Comparison of ENCODE assay signal across 15 cellular contexts in the genomic region with DNA sequence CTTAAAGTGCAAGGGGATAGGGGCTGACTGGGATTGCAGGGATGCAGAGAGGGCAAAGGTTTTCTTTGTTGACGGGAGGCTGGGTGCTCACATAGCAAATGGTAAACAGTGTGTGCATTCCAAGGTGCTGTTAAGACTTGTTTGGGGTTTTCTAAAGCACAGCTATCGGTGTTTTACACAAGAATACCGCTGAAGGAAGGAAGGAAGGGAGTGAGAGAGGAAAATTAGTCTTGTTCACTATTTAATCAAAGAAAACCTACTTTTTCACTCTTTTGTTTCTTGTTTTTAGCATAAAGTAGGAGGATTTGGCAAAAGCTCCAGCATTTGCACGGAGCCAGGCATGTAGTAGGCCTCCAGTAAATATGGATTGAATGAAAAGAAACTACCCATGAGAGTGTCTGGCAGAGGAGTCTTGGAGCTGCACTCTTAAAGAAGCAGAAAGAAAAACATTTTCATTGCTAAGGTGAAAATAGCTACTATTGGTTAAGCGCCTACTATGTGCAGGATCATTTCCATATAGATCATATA.
A peak's percentile ranks its signal among the peaks of the same experiment; 100 is the strongest.
DNase-seq lines count a peak whose midpoint lies in the region; ATAC-seq, FAIRE-seq and TF ChIP-seq lines count a peak whose summit lies in the region.
"Had no signal": no experiment of that assay in that cellular context is flagged by ENCODE, and none has a peak within 500 bp of the region (broad histone marks: within the 10 kb centered on the region; RNA-seq: fewer than 3 reads in every experiment).

No MANE protein-coding gene starts in this region.

- no peak overlapping the region for H3K4ac ChIP-seq in trophoblast cell (ENCODE audit: low read depth, low read length)

- peaks cover 63% of the 10 kb centered on the region for H3K4me1 ChIP-seq in HUES48 (ENCODE audit: control insufficient read depth, insufficient read depth, low read length)
- peaks cover 7 to 8% of the 10 kb centered on the region in 2 experiments for H3K4me1 ChIP-seq in trophoblast cell (ENCODE audit: control insufficient read depth in 1 of 2, insufficient read depth in 2 of 2, low read length in 2 of 2)

- H3K4me3 ChIP-seq in HUES48 (ENCODE audit: low read depth, low read length) (peak overlapping the region; percentile 14), brain microvascular endothelial cell (ENCODE audit: low read depth, low read length) (no peak overlapping the region), trophoblast cell (ENCODE audit: low read depth, low read length) (no peak overlapping the region)
- H3K4me3 ChIP-seq: coronary artery, tibial nerve had no signal

- H4K8ac ChIP-seq in trophoblast cell (ENCODE audit: low read depth, low read length) = no peak overlapping the region

- H3K14ac ChIP-seq in trophoblast cell (ENCODE audit: low read length) = no peak overlapping the region

- no peak overlapping the region for H2AK5ac ChIP-seq in trophoblast cell (ENCODE audit: low read length)

- intact Hi-C loops in sciatic nerve (cut with DNase I) = no loop called here

- H3K79me1 ChIP-seq in trophoblast cell (ENCODE audit: low read length) = no peaks in the 10 kb centered on the region

- in situ Hi-C loops in brain microvascular endothelial cell (cut with HindIII; ENCODE audit: low pct_ligation_motif_present, low sequenced_read_pairs) = no loop called here

- TF ChIP-seq CTCF in brain microvascular endothelial cell (IDR thresholded peaks at IDR 0.05; ENCODE audit: low read depth, low read length, missing control alignments) = no peak

- no peak for DNase-seq in brain microvascular endothelial cell
- DNase-seq in iPS DF 19.7 (ENCODE audit: low read depth, low spot score) = peak; percentile 54
- peak in 1 of 2 donors; percentile 17 for DNase-seq in trophoblast cell
- no peak for DNase-seq in sciatic nerve (ENCODE audit: low spot score)
- no peak for DNase-seq in RCC 7860 (ENCODE audit: low spot score)
- DNase-seq in stimulated activated CD4-positive, alpha-beta T cell treated with anti-CD3 and anti-CD28 coated beads, Interleukin-2, amount 100 ng/mL, for 24 hours = no peak
- DNase-seq: activated CD4-positive, alpha-beta T cell treated with anti-CD3 and anti-CD28 coated beads for 48 hours; activated naive CD8-positive, alpha-beta T cell treated with anti-CD3 and anti-CD28 coated beads, Interleukin-2, amount 50 U/mL, for 24 hours; activated T-cell treated with anti-CD3 and anti-CD28 coated beads, Interleukin-2, amount 50 U/mL, for 4 hours; naive B cell; NCI-H2107 had no signal

- peaks cover 2% of the 10 kb centered on the region; the same call in 1 of the 2 replicates for H3K36me3 ChIP-seq in HUES48 (ENCODE audit: control insufficient read depth, insufficient read depth, low read length)
- no peaks in the 10 kb centered on the region for H3K36me3 ChIP-seq in brain microvascular endothelial cell (replicated peaks)
- H3K36me3 ChIP-seq in trophoblast cell (ENCODE audit: control insufficient read depth in 1 of 2, insufficient read depth in 2 of 2, low read length in 2 of 2) = peaks cover 2% of the 10 kb centered on the region in 2 experiments
- H3K36me3 ChIP-seq: tibial nerve had no signal

- ATAC-seq in sciatic nerve (no peak), HG02623 (IDR thresholded peaks at IDR 0.05; ENCODE audit: unreplicated experiment) (no peak)
- ATAC-seq: activated naive CD8-positive, alpha-beta T cell treated with anti-CD3 and anti-CD28 coated beads, Interleukin-2, amount 50 U/mL, for 24 hours; activated T-cell treated with anti-CD3 and anti-CD28 coated beads, Interleukin-2, amount 50 U/mL, for 4 hours had no signal

- H3K27me3 ChIP-seq in HUES48 (ENCODE audit: control insufficient read depth, insufficient read depth, low read length) = no peaks in the 10 kb centered on the region
- no peaks in the 10 kb centered on the region for H3K27me3 ChIP-seq in brain microvascular endothelial cell (replicated peaks)
- no peaks in the 10 kb centered on the region for H3K27me3 ChIP-seq in trophoblast cell (ENCODE audit: insufficient read depth, low read length)
- H3K27me3 ChIP-seq: tibial nerve had no signal

- no peak overlapping the region for H2AFZ ChIP-seq in trophoblast cell (ENCODE audit: insufficient read depth, low read length, poor library complexity)

- H3K9ac ChIP-seq in HUES48 (ENCODE audit: low read depth, low read length) (peak overlapping the region; percentile 36), trophoblast cell (ENCODE audit: low read length) (no peak overlapping the region)

- peaks cover 3% of the 10 kb centered on the region; the same call in 1 of the 2 replicates for H3K9me3 ChIP-seq in HUES48 (ENCODE audit: control insufficient read depth, insufficient read depth, low read length)
- H3K9me3 ChIP-seq in trophoblast cell (ENCODE audit: insufficient read depth, low read depth, low read length) = no peaks in the 10 kb centered on the region
- H3K9me3 ChIP-seq: tibial nerve had no signal

- H2BK5ac ChIP-seq in trophoblast cell (ENCODE audit: low read depth, low read length, poor library complexity) = no peak overlapping the region

- peak overlapping the region; percentile 12 for H3K18ac ChIP-seq in trophoblast cell (ENCODE audit: low read length)

- no peak overlapping the region for H3K4me2 ChIP-seq in trophoblast cell (ENCODE audit: low read length)

- H4K91ac ChIP-seq in trophoblast cell (ENCODE audit: low read depth, low read length) = no peak overlapping the region

- no CpG with 5 or more reads among the region's 5 CpGs for WGBS in trophoblast cell (ENCODE audit: extremely low coverage, insufficient coverage, insufficient read length)

- peak overlapping the region; percentile 95 for H3K27ac ChIP-seq in HUES48 (ENCODE audit: low read depth, low read length)
- H3K27ac ChIP-seq in brain microvascular endothelial cell = peak overlapping the region; percentile 81
- no peak overlapping the region for H3K27ac ChIP-seq in trophoblast cell (ENCODE audit: low read depth, low read length)

- no peaks in the 10 kb centered on the region for H3K79me2 ChIP-seq in trophoblast cell (ENCODE audit: control insufficient read depth, insufficient read depth, low read length, poor library complexity)

- no peak overlapping the region for H3K23ac ChIP-seq in trophoblast cell (ENCODE audit: low read length)

- H2BK120ac ChIP-seq in trophoblast cell (ENCODE audit: insufficient read depth, low read length, poor library complexity) = no peak overlapping the region

- H2BK12ac ChIP-seq in trophoblast cell (ENCODE audit: low read length) = no peak overlapping the region

- no peak overlapping the region for H4K12ac ChIP-seq in trophoblast cell (ENCODE audit: low read depth, low read length)

- FAIRE-seq in RCC 7860 (lab: Jason Lieb, UNC) = no peak
